1 cellular context compared by ENCODE assay signal in the genomic region with DNA sequence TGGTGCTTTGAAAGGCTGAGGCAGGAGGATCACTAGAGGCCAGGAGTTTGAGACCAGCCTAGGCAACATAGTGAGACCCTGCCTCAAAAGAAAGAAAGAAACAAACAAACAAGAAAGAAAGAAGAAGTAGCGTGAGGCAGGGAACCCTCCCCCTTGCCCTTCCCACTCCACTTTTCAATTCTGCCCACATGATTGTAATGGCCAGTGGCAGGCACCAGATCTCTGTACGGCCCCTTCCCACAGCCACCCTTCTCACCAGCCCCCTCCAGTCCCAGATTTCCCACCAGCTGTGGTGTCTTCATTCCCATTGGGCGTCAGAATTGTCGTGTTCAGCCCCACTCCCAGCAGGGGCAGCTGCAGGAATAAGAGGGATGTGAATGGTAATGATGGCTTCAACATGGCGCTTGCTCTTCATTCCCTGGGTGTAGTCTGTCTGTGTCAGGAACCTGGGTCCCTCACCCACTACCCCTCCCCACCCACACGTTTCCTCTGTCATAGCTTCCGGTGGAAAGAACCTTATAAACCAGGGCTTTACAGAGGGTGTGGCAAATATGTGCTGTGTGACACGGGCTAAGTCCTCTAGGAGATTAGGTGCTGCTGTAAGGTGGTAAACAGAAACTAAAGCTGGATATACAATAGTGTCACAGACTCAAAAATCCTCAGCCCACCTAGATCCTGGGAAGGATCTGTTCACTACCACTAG.
TF ChIP-seq lines count a peak whose summit lies in the region.

A gene (minus strand): TSS at position 437 of the 703 bp plus-strand sequence. CDS start 38 bp downstream, at position 399.

TF ChIP-seq in K562, 482 proteins besides CTCF, POLR2A, EP300 and RAD21 (continued from another document and continues in another):
- TF ChIP-seq, protein P1, sequence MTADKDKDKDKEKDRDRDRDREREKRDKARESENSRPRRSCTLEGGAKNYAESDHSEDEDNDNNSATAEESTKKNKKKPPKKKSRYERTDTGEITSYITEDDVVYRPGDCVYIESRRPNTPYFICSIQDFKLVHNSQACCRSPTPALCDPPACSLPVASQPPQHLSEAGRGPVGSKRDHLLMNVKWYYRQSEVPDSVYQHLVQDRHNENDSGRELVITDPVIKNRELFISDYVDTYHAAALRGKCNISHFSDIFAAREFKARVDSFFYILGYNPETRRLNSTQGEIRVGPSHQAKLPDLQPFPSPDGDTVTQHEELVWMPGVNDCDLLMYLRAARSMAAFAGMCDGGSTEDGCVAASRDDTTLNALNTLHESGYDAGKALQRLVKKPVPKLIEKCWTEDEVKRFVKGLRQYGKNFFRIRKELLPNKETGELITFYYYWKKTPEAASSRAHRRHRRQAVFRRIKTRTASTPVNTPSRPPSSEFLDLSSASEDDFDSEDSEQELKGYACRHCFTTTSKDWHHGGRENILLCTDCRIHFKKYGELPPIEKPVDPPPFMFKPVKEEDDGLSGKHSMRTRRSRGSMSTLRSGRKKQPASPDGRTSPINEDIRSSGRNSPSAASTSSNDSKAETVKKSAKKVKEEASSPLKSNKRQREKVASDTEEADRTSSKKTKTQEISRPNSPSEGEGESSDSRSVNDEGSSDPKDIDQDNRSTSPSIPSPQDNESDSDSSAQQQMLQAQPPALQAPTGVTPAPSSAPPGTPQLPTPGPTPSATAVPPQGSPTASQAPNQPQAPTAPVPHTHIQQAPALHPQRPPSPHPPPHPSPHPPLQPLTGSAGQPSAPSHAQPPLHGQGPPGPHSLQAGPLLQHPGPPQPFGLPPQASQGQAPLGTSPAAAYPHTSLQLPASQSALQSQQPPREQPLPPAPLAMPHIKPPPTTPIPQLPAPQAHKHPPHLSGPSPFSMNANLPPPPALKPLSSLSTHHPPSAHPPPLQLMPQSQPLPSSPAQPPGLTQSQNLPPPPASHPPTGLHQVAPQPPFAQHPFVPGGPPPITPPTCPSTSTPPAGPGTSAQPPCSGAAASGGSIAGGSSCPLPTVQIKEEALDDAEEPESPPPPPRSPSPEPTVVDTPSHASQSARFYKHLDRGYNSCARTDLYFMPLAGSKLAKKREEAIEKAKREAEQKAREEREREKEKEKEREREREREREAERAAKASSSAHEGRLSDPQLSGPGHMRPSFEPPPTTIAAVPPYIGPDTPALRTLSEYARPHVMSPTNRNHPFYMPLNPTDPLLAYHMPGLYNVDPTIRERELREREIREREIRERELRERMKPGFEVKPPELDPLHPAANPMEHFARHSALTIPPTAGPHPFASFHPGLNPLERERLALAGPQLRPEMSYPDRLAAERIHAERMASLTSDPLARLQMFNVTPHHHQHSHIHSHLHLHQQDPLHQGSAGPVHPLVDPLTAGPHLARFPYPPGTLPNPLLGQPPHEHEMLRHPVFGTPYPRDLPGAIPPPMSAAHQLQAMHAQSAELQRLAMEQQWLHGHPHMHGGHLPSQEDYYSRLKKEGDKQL (CRISPR knock-in tag; IDR thresholded peaks at IDR 0.05; ENCODE audit: borderline replicate concordance) = no peak
- TF ChIP-seq NCOA6 (IDR thresholded peaks at IDR 0.05) (no peak), TSC22D4 (tag; IDR thresholded peaks at IDR 0.05) (no peak), NR3C1 (CRISPR knock-in tag; IDR thresholded peaks at IDR 0.05) (no peak), ZBTB17 (CRISPR knock-in tag; IDR thresholded peaks at IDR 0.05) (no peak), SMAD4 (CRISPR knock-in tag; conservative IDR thresholded peaks at IDR 0.05) (no peak), BDP1 (IDR thresholded peaks at IDR 0.05; ENCODE audit: insufficient read depth, insufficient read length) (no peak), ZNF316 (IDR thresholded peaks at IDR 0.05) (no peak), ZNF766 (CRISPR knock-in tag; conservative IDR thresholded peaks at IDR 0.05) (0 out of 2 replicates have a peak, but pooled peaks have one; percentile 20), HMG20B (CRISPR knock-in tag; IDR thresholded peaks at IDR 0.05) (no peak), RAD51 (IDR thresholded peaks at IDR 0.05; ENCODE audit: borderline replicate concordance, low read depth) (no peak), TEAD1 (CRISPR knock-in tag; IDR thresholded peaks at IDR 0.05) (no peak), CHD4 (IDR thresholded peaks at IDR 0.05; ENCODE audit: insufficient read depth, insufficient replicate concordance, low read depth, low read length, poor library complexity, severe bottlenecking) (no peak), POLR3A (IDR thresholded peaks at IDR 0.05; ENCODE audit: borderline replicate concordance, extremely low read depth, insufficient read depth, insufficient read length) (no peak), KLF10 (CRISPR knock-in tag; IDR thresholded peaks at IDR 0.05) (no peak), HCFC1 (IDR thresholded peaks at IDR 0.05; ENCODE audit: low read depth, low read length) (no peak), XRCC3 (IDR thresholded peaks at IDR 0.05) (no peak), NFRKB (IDR thresholded peaks at IDR 0.05; ENCODE audit: low read depth) (0 out of 2 replicates have a peak, but pooled peaks have one; percentile 37), ZNF146 (CRISPR knock-in tag; IDR thresholded peaks at IDR 0.05; ENCODE audit: unreplicated experiment) (no peak), ZNF124 (CRISPR knock-in tag; IDR thresholded peaks at IDR 0.05) (no peak), ZNF165 (CRISPR knock-in tag; IDR thresholded peaks at IDR 0.05; ENCODE audit: borderline replicate concordance) (no peak), ZNF79 (CRISPR knock-in tag; IDR thresholded peaks at IDR 0.05; ENCODE audit: low read depth) (no peak), JUN (IDR thresholded peaks at IDR 0.05; ENCODE audit: borderline replicate concordance, low read depth, low read length) (no peak), JUN (CRISPR knock-in tag; IDR thresholded peaks at IDR 0.05; ENCODE audit: borderline replicate concordance) (no peak), FUS (optimal IDR thresholded peaks at IDR 0.05; ENCODE audit: low read depth, low read length) (no peak), PURB (CRISPR knock-in tag; IDR thresholded peaks at IDR 0.05; ENCODE audit: low read depth) (no peak), BMI1 (IDR thresholded peaks at IDR 0.05; ENCODE audit: low read length) (no peak), FOXJ2 (tag; IDR thresholded peaks at IDR 0.05) (no peak), KDM5B (IDR thresholded peaks at IDR 0.05; ENCODE audit: insufficient replicate concordance, low read depth, low read length) (no peak), ZSCAN32 (CRISPR knock-in tag; IDR thresholded peaks at IDR 0.05) (no peak), CREM (IDR thresholded peaks at IDR 0.05; ENCODE audit: low read depth) (0 out of 2 replicates have a peak, but pooled peaks have one; percentile 26), ZNF586 (CRISPR knock-in tag; conservative IDR thresholded peaks at IDR 0.05) (no peak), NFYB (IDR thresholded peaks at IDR 0.05; ENCODE audit: extremely low read depth, insufficient read length) (no peak), BCOR (IDR thresholded peaks at IDR 0.05) (no peak)
- TF ChIP-seq, protein P2, sequence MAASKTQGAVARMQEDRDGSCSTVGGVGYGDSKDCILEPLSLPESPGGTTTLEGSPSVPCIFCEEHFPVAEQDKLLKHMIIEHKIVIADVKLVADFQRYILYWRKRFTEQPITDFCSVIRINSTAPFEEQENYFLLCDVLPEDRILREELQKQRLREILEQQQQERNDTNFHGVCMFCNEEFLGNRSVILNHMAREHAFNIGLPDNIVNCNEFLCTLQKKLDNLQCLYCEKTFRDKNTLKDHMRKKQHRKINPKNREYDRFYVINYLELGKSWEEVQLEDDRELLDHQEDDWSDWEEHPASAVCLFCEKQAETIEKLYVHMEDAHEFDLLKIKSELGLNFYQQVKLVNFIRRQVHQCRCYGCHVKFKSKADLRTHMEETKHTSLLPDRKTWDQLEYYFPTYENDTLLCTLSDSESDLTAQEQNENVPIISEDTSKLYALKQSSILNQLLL (CRISPR knock-in tag; IDR thresholded peaks at IDR 0.05; ENCODE audit: borderline replicate concordance) = no peak
- TF ChIP-seq, protein P3, sequence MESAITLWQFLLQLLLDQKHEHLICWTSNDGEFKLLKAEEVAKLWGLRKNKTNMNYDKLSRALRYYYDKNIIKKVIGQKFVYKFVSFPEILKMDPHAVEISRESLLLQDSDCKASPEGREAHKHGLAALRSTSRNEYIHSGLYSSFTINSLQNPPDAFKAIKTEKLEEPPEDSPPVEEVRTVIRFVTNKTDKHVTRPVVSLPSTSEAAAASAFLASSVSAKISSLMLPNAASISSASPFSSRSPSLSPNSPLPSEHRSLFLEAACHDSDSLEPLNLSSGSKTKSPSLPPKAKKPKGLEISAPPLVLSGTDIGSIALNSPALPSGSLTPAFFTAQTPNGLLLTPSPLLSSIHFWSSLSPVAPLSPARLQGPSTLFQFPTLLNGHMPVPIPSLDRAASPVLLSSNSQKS (CRISPR knock-in tag; IDR thresholded peaks at IDR 0.05) = no peak
- TF ChIP-seq, protein P4, sequence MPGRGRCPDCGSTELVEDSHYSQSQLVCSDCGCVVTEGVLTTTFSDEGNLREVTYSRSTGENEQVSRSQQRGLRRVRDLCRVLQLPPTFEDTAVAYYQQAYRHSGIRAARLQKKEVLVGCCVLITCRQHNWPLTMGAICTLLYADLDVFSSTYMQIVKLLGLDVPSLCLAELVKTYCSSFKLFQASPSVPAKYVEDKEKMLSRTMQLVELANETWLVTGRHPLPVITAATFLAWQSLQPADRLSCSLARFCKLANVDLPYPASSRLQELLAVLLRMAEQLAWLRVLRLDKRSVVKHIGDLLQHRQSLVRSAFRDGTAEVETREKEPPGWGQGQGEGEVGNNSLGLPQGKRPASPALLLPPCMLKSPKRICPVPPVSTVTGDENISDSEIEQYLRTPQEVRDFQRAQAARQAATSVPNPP (IDR thresholded peaks at IDR 0.05; ENCODE audit: borderline replicate concordance, insufficient read depth, insufficient read length) = no peak
- TF ChIP-seq, protein P5, sequence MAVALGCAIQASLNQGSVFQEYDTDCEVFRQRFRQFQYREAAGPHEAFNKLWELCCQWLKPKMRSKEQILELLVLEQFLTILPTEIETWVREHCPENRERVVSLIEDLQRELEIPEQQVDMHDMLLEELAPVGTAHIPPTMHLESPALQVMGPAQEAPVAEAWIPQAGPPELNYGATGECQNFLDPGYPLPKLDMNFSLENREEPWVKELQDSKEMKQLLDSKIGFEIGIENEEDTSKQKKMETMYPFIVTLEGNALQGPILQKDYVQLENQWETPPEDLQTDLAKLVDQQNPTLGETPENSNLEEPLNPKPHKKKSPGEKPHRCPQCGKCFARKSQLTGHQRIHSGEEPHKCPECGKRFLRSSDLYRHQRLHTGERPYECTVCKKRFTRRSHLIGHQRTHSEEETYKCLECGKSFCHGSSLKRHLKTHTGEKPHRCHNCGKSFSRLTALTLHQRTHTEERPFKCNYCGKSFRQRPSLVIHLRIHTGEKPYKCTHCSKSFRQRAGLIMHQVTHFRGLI (CRISPR knock-in tag; IDR thresholded peaks at IDR 0.05) = no peak
- TF ChIP-seq, protein P6, sequence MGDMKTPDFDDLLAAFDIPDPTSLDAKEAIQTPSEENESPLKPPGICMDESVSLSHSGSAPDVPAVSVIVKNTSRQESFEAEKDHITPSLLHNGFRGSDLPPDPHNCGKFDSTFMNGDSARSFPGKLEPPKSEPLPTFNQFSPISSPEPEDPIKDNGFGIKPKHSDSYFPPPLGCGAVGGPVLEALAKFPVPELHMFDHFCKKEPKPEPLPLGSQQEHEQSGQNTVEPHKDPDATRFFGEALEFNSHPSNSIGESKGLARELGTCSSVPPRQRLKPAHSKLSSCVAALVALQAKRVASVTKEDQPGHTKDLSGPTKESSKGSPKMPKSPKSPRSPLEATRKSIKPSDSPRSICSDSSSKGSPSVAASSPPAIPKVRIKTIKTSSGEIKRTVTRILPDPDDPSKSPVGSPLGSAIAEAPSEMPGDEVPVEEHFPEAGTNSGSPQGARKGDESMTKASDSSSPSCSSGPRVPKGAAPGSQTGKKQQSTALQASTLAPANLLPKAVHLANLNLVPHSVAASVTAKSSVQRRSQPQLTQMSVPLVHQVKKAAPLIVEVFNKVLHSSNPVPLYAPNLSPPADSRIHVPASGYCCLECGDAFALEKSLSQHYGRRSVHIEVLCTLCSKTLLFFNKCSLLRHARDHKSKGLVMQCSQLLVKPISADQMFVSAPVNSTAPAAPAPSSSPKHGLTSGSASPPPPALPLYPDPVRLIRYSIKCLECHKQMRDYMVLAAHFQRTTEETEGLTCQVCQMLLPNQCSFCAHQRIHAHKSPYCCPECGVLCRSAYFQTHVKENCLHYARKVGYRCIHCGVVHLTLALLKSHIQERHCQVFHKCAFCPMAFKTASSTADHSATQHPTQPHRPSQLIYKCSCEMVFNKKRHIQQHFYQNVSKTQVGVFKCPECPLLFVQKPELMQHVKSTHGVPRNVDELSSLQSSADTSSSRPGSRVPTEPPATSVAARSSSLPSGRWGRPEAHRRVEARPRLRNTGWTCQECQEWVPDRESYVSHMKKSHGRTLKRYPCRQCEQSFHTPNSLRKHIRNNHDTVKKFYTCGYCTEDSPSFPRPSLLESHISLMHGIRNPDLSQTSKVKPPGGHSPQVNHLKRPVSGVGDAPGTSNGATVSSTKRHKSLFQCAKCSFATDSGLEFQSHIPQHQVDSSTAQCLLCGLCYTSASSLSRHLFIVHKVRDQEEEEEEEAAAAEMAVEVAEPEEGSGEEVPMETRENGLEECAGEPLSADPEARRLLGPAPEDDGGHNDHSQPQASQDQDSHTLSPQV (IDR thresholded peaks at IDR 0.05) = peak; percentile 74; the same call in 1 of the 2 replicates
- TF ChIP-seq, protein P7, sequence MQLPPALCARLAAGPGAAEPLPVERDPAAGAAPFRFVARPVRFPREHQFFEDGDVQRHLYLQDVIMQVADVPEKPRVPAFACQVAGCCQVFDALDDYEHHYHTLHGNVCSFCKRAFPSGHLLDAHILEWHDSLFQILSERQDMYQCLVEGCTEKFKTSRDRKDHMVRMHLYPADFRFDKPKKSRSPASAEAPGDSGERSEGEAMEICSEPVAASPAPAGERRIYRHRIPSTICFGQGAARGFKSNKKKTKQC (CRISPR knock-in tag; IDR thresholded peaks at IDR 0.05) = no peak
- TF ChIP-seq, protein P8, sequence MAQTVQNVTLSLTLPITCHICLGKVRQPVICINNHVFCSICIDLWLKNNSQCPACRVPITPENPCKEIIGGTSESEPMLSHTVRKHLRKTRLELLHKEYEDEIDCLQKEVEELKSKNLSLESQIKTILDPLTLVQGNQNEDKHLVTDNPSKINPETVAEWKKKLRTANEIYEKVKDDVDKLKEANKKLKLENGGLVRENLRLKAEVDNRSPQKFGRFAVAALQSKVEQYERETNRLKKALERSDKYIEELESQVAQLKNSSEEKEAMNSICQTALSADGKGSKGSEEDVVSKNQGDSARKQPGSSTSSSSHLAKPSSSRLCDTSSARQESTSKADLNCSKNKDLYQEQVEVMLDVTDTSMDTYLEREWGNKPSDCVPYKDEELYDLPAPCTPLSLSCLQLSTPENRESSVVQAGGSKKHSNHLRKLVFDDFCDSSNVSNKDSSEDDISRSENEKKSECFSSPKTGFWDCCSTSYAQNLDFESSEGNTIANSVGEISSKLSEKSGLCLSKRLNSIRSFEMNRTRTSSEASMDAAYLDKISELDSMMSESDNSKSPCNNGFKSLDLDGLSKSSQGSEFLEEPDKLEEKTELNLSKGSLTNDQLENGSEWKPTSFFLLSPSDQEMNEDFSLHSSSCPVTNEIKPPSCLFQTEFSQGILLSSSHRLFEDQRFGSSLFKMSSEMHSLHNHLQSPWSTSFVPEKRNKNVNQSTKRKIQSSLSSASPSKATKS (CRISPR knock-in tag; IDR thresholded peaks at IDR 0.05) = no peak
- TF ChIP-seq, protein P9, sequence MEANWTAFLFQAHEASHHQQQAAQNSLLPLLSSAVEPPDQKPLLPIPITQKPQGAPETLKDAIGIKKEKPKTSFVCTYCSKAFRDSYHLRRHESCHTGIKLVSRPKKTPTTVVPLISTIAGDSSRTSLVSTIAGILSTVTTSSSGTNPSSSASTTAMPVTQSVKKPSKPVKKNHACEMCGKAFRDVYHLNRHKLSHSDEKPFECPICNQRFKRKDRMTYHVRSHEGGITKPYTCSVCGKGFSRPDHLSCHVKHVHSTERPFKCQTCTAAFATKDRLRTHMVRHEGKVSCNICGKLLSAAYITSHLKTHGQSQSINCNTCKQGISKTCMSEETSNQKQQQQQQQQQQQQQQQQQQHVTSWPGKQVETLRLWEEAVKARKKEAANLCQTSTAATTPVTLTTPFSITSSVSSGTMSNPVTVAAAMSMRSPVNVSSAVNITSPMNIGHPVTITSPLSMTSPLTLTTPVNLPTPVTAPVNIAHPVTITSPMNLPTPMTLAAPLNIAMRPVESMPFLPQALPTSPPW (CRISPR knock-in tag; IDR thresholded peaks at IDR 0.05) = peak; percentile 15; the same call in 1 of the 2 replicates
